10 cellular contexts compared by ENCODE assay signal in genomic region chr6:34674268-34674639, GRCh38. TPM values are rescaled to one million over a fixed set of nuclear protein-coding genes. Genes with fewer than 3 reads are reported as not detected.
DNase-seq lines count a peak whose midpoint lies in the region; ATAC-seq, FAIRE-seq and TF ChIP-seq lines count a peak whose summit lies in the region.
"Had no signal": no experiment of that assay in that cellular context is flagged by ENCODE, and none has a peak within 500 bp of the region (broad histone marks: within the 10 kb centered on the region; RNA-seq: fewer than 3 reads in every experiment).

No MANE protein-coding gene starts in this region.

- intact Hi-C loops in colonic mucosa (cut with DNase I) = no loop called here
- intact Hi-C loops in gastrocnemius medialis (cut with DNase I; ENCODE audit: low total_unique reads) = no loop called here

- H3K4me1 ChIP-seq in colonic mucosa (peaks cover 9% of the 10 kb centered on the region), gastrocnemius medialis (peaks cover 33 to 44% of the 10 kb centered on the region in 2 donors)

- no peak for FAIRE-seq in HTR-8/SVneo (lab: Jason Lieb, UNC)
- FAIRE-seq: TTC549 had no signal

- no peak overlapping the region for H3K4me3 ChIP-seq in colonic mucosa
- H3K4me3 ChIP-seq in gastrocnemius medialis = no peak overlapping the region

- CTCF ChIA-PET in RWPE1 (lab: Yijun Ruan, JAX) = interaction anchor here (0.6 kb wide), 1 partner anchor 141 kb away, joined by 3 read pairs; no protein-coding TSS in a partner anchor

- DNase-seq in NCI-H82 (lab: John Stamatoyannopoulos, UW) (peak; percentile 63), NCI-H82 treated with DMSO at 0.1 percent for 48 hours (lab: John Stamatoyannopoulos, UW; ENCODE audit: unreplicated experiment) (no peak), RWPE1 (ENCODE audit: low spot score) (no peak), colonic mucosa (no peak), gastrocnemius medialis (no peak), NCI-H345 (lab: John Stamatoyannopoulos, UW) (no peak), HTR-8/SVneo (ENCODE audit: insufficient read length, low spot score) (no peak), inferior parietal cortex (ENCODE audit: extremely low spot score) (no peak)
- DNase-seq: NCI-H1048 had no signal

- H3K36me3 ChIP-seq in colonic mucosa (no peaks in the 10 kb centered on the region), gastrocnemius medialis (no peaks in the 10 kb centered on the region)

- H3K27ac ChIP-seq in RWPE1 = peak overlapping the region; percentile 58
- H3K27ac ChIP-seq in colonic mucosa = peak overlapping the region; percentile 56
- H3K27ac ChIP-seq in gastrocnemius medialis = peak overlapping the region; percentile 20 to 51 (median 32)

- H3K9me3 ChIP-seq in colonic mucosa (no peaks in the 10 kb centered on the region), gastrocnemius medialis (no peaks in the 10 kb centered on the region)

- POLR2A ChIA-PET in RWPE1 (lab: Yijun Ruan, JAX; ENCODE audit: low non-redundant PET) = no interaction called here

- TF ChIP-seq CTCF in RWPE1 (conservative IDR thresholded peaks at IDR 0.05; ENCODE audit: low read depth) = no peak
- TF ChIP-seq CTCF in colonic mucosa (IDR thresholded peaks at IDR 0.05) = no peak
- no peak for TF ChIP-seq CTCF in gastrocnemius medialis (IDR thresholded peaks at IDR 0.05 in 4 of 5, conservative IDR thresholded peaks at IDR 0.05 in 1 of 5)

- H3K27me3 ChIP-seq in colonic mucosa (no peaks in the 10 kb centered on the region), gastrocnemius medialis (no peaks in the 10 kb centered on the region)

- no peak for ATAC-seq in gastrocnemius medialis

- in situ Hi-C loops in gastrocnemius medialis (cut with MboI; ENCODE audit: low sequenced_read_pairs in 4 of 4) = no loop called here

- no peak for TF ChIP-seq POLR2A in gastrocnemius medialis (IDR thresholded peaks at IDR 0.05)

- peak overlapping the region in 1 of 2 donors; percentile 46 for H3K9ac ChIP-seq in colonic mucosa (ENCODE audit: low read depth in 2 of 2, low read length in 2 of 2)

RNA-seq across cellular contexts. Expression of gene ILRUN, which starts 22.3 kb away (rescaled TPM):
- total RNA-seq in colonic mucosa = 10 to 100 TPM; 48.5 to 57.6 TPM
- 100 to 1,000 TPM; 136 to 252 (median 169) TPM for total RNA-seq in gastrocnemius medialis
